Comparison of ENCODE assay signal across 31 cellular contexts in the genomic region with DNA sequence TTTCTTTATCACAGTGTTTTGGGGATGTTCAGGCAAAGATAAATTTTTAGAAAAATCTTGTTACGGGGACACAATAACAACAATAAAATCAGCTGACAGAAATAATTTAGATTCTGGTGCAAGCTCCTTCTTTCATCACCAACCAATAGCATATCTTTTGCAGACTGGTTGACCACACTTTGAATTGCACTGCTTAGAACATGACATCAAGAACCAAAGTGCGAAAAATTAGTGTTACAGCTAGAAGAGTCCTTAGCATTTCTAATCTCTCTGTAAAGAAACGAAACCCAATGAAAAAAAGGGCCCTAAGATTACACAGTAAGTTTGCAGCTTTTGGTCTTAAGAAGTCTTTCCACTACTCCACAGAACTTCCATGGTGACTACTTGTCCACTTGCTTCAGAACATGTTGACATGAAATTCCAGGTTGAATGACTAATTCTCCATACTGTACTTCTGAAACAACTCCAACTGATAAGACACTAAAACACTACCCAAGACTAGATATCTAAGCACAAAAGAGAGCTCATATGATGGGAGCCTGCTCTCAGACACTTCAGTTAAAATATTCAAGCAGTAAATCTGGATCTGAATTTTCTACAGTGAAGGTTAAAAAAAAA. TPM values are rescaled to one million over a fixed set of nuclear protein-coding genes. Genes with fewer than 3 reads are reported as not detected.
DNase-seq lines count a peak whose midpoint lies in the region; ATAC-seq, FAIRE-seq and TF ChIP-seq lines count a peak whose summit lies in the region.
"Had no signal": no experiment of that assay in that cellular context is flagged by ENCODE, and none has a peak within 500 bp of the region (broad histone marks: within the 10 kb centered on the region; RNA-seq: fewer than 3 reads in every experiment).

No MANE protein-coding gene starts in this region.

- CTCF ChIA-PET in naive thymus-derived CD4-positive, alpha-beta T cell (lab: Charles Lee) = interaction anchor here (0.6 to 4.0 kb wide), 3 partner anchors 11 to 432 kb away, joined by 5 to 11 read pairs (median 6); no protein-coding TSS in a partner anchor

- H3K36me3 Mint-ChIP-seq in activated T-cell treated with anti-CD3 and anti-CD28 coated beads, Interleukin-2, amount 50 U/mL, for 24 hours (ENCODE audit: low read depth) = peaks cover 82% of the 10 kb centered on the region
- peaks cover 8 to 37% (median 23%) of the 10 kb centered on the region in 5 donors for H3K36me3 Mint-ChIP-seq in naive thymus-derived CD4-positive, alpha-beta T cell
- peaks cover 38% of the 10 kb centered on the region for H3K36me3 Mint-ChIP-seq in osteocyte (ENCODE audit: unreplicated experiment)

- H3K9me3 Mint-ChIP-seq in activated T-cell treated with anti-CD3 and anti-CD28 coated beads, Interleukin-2, amount 50 U/mL, for 24 hours = no peaks in the 10 kb centered on the region
- H3K9me3 Mint-ChIP-seq in naive thymus-derived CD4-positive, alpha-beta T cell = no peaks in the 10 kb centered on the region
- H3K9me3 Mint-ChIP-seq in osteocyte (ENCODE audit: unreplicated experiment) = no peaks in the 10 kb centered on the region
- H3K9me3 Mint-ChIP-seq: activated T-helper 2 cell treated with anti-CD3 and anti-CD28 coated beads, Interferon-gamma antibody, Interleukin-2, Interleukin-4, amounts not matched to agents 10 μg/mL and 5 μg/mL and 100 μg/mL, durations not matched to agents 14 hours and 24 hours and 36 hours; IgD-negative memory B cell; neural crest cell; stimulated activated naive B cell treated with anti-CD40 and anti-IgM and Interleukin-4, amounts not matched to agents 10 μg/mL and 1 μg/mL and 100 μg/mL, for 72 hours had no signal

- TF ChIP-seq CTCF in bronchial epithelial cell (IDR thresholded peaks at IDR 0.05; ENCODE audit: insufficient read depth, low read length, severe bottlenecking) (no peak), osteocyte (IDR thresholded peaks at IDR 0.05) (no peak)

- H3K27ac Mint-ChIP-seq in activated T-cell treated with anti-CD3 and anti-CD28 coated beads, Interleukin-2, amount 50 U/mL, for 24 hours = peak overlapping the region; percentile 27
- H3K27ac Mint-ChIP-seq in naive thymus-derived CD4-positive, alpha-beta T cell = peak overlapping the region in 6 of 9 donors; percentile 11 to 80 (median 64)
- H3K27ac Mint-ChIP-seq in osteocyte (ENCODE audit: unreplicated experiment) = no peak overlapping the region
- H3K27ac Mint-ChIP-seq: B cell; stimulated activated naive B cell treated with anti-CD40 and anti-IgM and Interleukin-4, amounts not matched to agents 10 μg/mL and 1 μg/mL and 100 μg/mL, for 72 hours had no signal

- POLR2A ChIA-PET in naive thymus-derived CD4-positive, alpha-beta T cell (lab: Charles Lee) = interaction anchor here (0.5 to 1.2 kb wide), 3 partner anchors 11 to 120 kb away, joined by 3 to 4 read pairs (median 3); no protein-coding TSS in a partner anchor

- no peak for FAIRE-seq in bronchial epithelial cell (lab: Jason Lieb, UNC)
- FAIRE-seq: colon, GM18507, RCC 7860 had no signal

- H3K27me3 Mint-ChIP-seq in activated T-cell treated with anti-CD3 and anti-CD28 coated beads, Interleukin-2, amount 50 U/mL, for 24 hours = no peaks in the 10 kb centered on the region
- no peaks in the 10 kb centered on the region for H3K27me3 Mint-ChIP-seq in naive thymus-derived CD4-positive, alpha-beta T cell
- no peaks in the 10 kb centered on the region for H3K27me3 Mint-ChIP-seq in osteocyte (ENCODE audit: unreplicated experiment)
- H3K27me3 Mint-ChIP-seq: B cell; IgD-negative memory B cell; stimulated activated naive B cell treated with anti-CD40 and anti-IgM and Interleukin-4, amounts not matched to agents 10 μg/mL and 1 μg/mL and 100 μg/mL, for 72 hours had no signal

- H3K36me3 ChIP-seq in bronchial epithelial cell (ENCODE audit: control insufficient read depth, insufficient read depth, low read length) = peaks cover 15% of the 10 kb centered on the region
- H3K36me3 ChIP-seq in naive thymus-derived CD4-positive, alpha-beta T cell (ENCODE audit: control insufficient read depth in 2 of 3, insufficient read depth in 3 of 3, low read length in 3 of 3) = peaks cover 6 to 27% (median 14%) of the 10 kb centered on the region in 3 experiments

- DNase-seq in activated T-cell treated with anti-CD3 and anti-CD28 coated beads, Interleukin-2, amount 50 U/mL, for 24 hours = no peak
- DNase-seq in activated T-cell treated with anti-CD3 and anti-CD28 coated beads, Interleukin-2, amount 50 U/mL, for 1 hour = no peak
- DNase-seq in EL = peak; percentile 11
- peak; percentile 11 for DNase-seq in bronchial epithelial cell (ENCODE audit: low read depth)
- no peak for DNase-seq in naive thymus-derived CD4-positive, alpha-beta T cell
- no peak for DNase-seq in osteocyte (ENCODE audit: extremely low spot score, unreplicated experiment)
- DNase-seq in NK-92 (lab: John Stamatoyannopoulos, UW; ENCODE audit: unreplicated experiment) = no peak
- DNase-seq in activated gamma-delta T cell treated with Interleukin-2 at 50 U/mL for 16 hours = no peak
- DNase-seq: activated CD4-positive, alpha-beta T cell treated with anti-CD3 and anti-CD28 coated beads for 1 hour; COR-L47; effector CD8-positive, alpha-beta T cell; erythroblast; foreskin keratinocyte; HCEC 1CT; heart left ventricle; NCI-H1092 treated with DMSO at 0.1 percent for 48 hours; NCI-H187 treated with DMSO at 0.1 percent for 48 hours; NCI-H2227 treated with DMSO at 0.1 percent for 48 hours; NCI-H69; sigmoid colon; stimulated activated CD4-positive, alpha-beta T cell treated with anti-CD3 and anti-CD28 coated beads, Interleukin-4, amount 100 ng/mL, for 4 hours; stimulated activated naive B cell treated with anti-CD40 and anti-IgM and Interleukin-4, amounts not matched to agents 10 μg/mL and 1 μg/mL and 100 μg/mL, for 72 hours; SW 1271; upper lobe of left lung had no signal

- H3K4me1 Mint-ChIP-seq in activated T-cell treated with anti-CD3 and anti-CD28 coated beads, Interleukin-2, amount 50 U/mL, for 24 hours (ENCODE audit: low read depth) = peaks cover 29% of the 10 kb centered on the region
- peaks cover 16 to 44% (median 35%) of the 10 kb centered on the region in 7 donors for H3K4me1 Mint-ChIP-seq in naive thymus-derived CD4-positive, alpha-beta T cell
- no peaks in the 10 kb centered on the region for H3K4me1 Mint-ChIP-seq in osteocyte (ENCODE audit: unreplicated experiment)
- H3K4me1 Mint-ChIP-seq: neural crest cell had no signal

- H3K4me3 ChIP-seq in bronchial epithelial cell (ENCODE audit: low read depth, low read length) = no peak overlapping the region
- H3K4me3 ChIP-seq in naive thymus-derived CD4-positive, alpha-beta T cell (ENCODE audit: low read length) = no peak overlapping the region
- H3K4me3 ChIP-seq: heart left ventricle, sigmoid colon, upper lobe of left lung had no signal

- intact Hi-C loops in naive thymus-derived CD4-positive, alpha-beta T cell (cut with micrococcal nuclease) = no loop called here

- no peak overlapping the region for H3K27ac ChIP-seq in naive thymus-derived CD4-positive, alpha-beta T cell (ENCODE audit: low read depth, low read length)
- H3K27ac ChIP-seq: foreskin keratinocyte, sigmoid colon had no signal

- H3K27me3 ChIP-seq in bronchial epithelial cell (ENCODE audit: control insufficient read depth, insufficient read depth, low read length) = no peaks in the 10 kb centered on the region
- no peaks in the 10 kb centered on the region for H3K27me3 ChIP-seq in naive thymus-derived CD4-positive, alpha-beta T cell (ENCODE audit: control insufficient read depth in 2 of 2, insufficient read depth in 2 of 2, low read length in 2 of 2)
- H3K27me3 ChIP-seq: foreskin keratinocyte, heart left ventricle, sigmoid colon, upper lobe of left lung had no signal

- ATAC-seq in naive thymus-derived CD4-positive, alpha-beta T cell = peak; percentile 58
- ATAC-seq: foreskin keratinocyte; heart left ventricle; stimulated activated naive B cell treated with anti-CD40 and anti-IgM and Interleukin-4, amounts not matched to agents 10 μg/mL and 1 μg/mL and 100 μg/mL, for 72 hours had no signal

- H3K4me3 Mint-ChIP-seq in activated T-cell treated with anti-CD3 and anti-CD28 coated beads, Interleukin-2, amount 50 U/mL, for 24 hours = no peak overlapping the region
- H3K4me3 Mint-ChIP-seq in naive thymus-derived CD4-positive, alpha-beta T cell = peak overlapping the region in 1 of 10 donors; percentile 40
- H3K4me3 Mint-ChIP-seq in osteocyte (ENCODE audit: unreplicated experiment) = no peak overlapping the region
- H3K4me3 Mint-ChIP-seq: B cell; IgD-negative memory B cell; neural crest cell; stimulated activated naive B cell treated with anti-CD40 and anti-IgM and Interleukin-4, amounts not matched to agents 10 μg/mL and 1 μg/mL and 100 μg/mL, for 72 hours had no signal

- no peaks in the 10 kb centered on the region for H3K9me3 ChIP-seq in naive thymus-derived CD4-positive, alpha-beta T cell (ENCODE audit: control insufficient read depth in 2 of 3, low read length in 3 of 3)
- H3K9me3 ChIP-seq: heart left ventricle, sigmoid colon, upper lobe of left lung had no signal

- peaks cover 20 to 24% of the 10 kb centered on the region in 2 donors for H3K4me1 ChIP-seq in naive thymus-derived CD4-positive, alpha-beta T cell (ENCODE audit: control insufficient read depth in 2 of 2, insufficient read depth in 2 of 2, low read length in 2 of 2)
- H3K4me1 ChIP-seq: foreskin keratinocyte, sigmoid colon had no signal

RNA-seq across cellular contexts. Expression of gene XKR8, which starts 31.3 kb away (rescaled TPM):
- total RNA-seq in bronchial epithelial cell (2.4 and 3.2 TPM in 2 replicates), osteocyte (3.8 and 3.9 TPM in 2 replicates)
- total RNA-seq in naive thymus-derived CD4-positive, alpha-beta T cell = 10 to 100 TPM in 3 of 5 experiments, 1 to 10 TPM in 2; 8.4 to 15.8 (median 10.7) TPM
- 10 to 100 TPM; 10.4 to 22.1 TPM for polyA plus RNA-seq in naive thymus-derived CD4-positive, alpha-beta T cell

RNA-seq across cellular contexts. Expression of gene SMPDL3B, which starts 56.2 kb away (rescaled TPM):
- total RNA-seq in bronchial epithelial cell = 2.4 and 2.7 TPM in 2 replicates
- total RNA-seq in naive thymus-derived CD4-positive, alpha-beta T cell = under 1 TPM in 3 of 5 experiments, not detected in 2; 0.19 to 0.47 (median 0.41) TPM
- not detected for polyA plus RNA-seq in naive thymus-derived CD4-positive, alpha-beta T cell
- not detected in 2 replicates for total RNA-seq in osteocyte
- total RNA-seq: B cell, neural crest cell had no signal
- polyA plus RNA-seq: IgD-negative memory B cell had no signal

Comparison
In these comparisons a context has a peak if more than half of its experiments do, and no peak if none do; other contexts are left out.
1. DNase-seq: peak in EL (single experiment) and bronchial epithelial cell (single experiment); none in activated T-cell treated with anti-CD3 and anti-CD28 coated beads, Interleukin-2, amount 50 U/mL, for 24 hours (single experiment), activated T-cell treated with anti-CD3 and anti-CD28 coated beads, Interleukin-2, amount 50 U/mL, for 1 hour (single experiment), naive thymus-derived CD4-positive, alpha-beta T cell (0 of 9), osteocyte (single experiment), NK-92 (single experiment) and activated gamma-delta T cell treated with Interleukin-2 at 50 U/mL for 16 hours (single experiment).